Comparison of ENCODE assay signal across 26 cellular contexts in genomic region chr4:145497199-145498149, GRCh38.
"Had no signal": no experiment of that assay in that cellular context is flagged by ENCODE, and none has a peak within 500 bp of the region (broad histone marks: within the 10 kb centered on the region; RNA-seq: fewer than 3 reads in every experiment).

No MANE protein-coding gene starts in this region.

- H3K9me3 ChIP-seq: esophagus muscularis mucosa, sigmoid colon, stomach, thyroid gland, upper lobe of left lung, vagina had no signal

- H3K27me3 Mint-ChIP-seq: activated CD4-positive, alpha-beta T cell treated with anti-CD3 and anti-CD28 coated beads, Interleukin-2, amount 10 ng/mL, durations not matched to agents 7 days and 5 days; progenitor cell of endocrine pancreas had no signal

- H3K4me3 ChIP-seq: esophagus muscularis mucosa, sigmoid colon, stomach, thyroid gland, upper lobe of left lung, vagina had no signal

- H3K4me1 Mint-ChIP-seq: activated CD4-positive, alpha-beta memory T cell treated with anti-CD3 and anti-CD28 coated beads, Interleukin-2, amount 10 ng/mL, durations not matched to agents 7 days and 5 days; stimulated activated memory B cell treated with anti-CD40 and anti-IgM and Interleukin-4, amounts not matched to agents 10 μg/mL and 1 μg/mL and 100 μg/mL, for 72 hours had no signal

- H3K27me3 ChIP-seq: esophagus muscularis mucosa, sigmoid colon, stomach, thyroid gland, upper lobe of left lung, vagina had no signal

- H3K4me3 Mint-ChIP-seq: activated CD4-positive, alpha-beta memory T cell treated with anti-CD3 and anti-CD28 coated beads, Interleukin-2, amount 10 ng/mL, durations not matched to agents 7 days and 5 days; activated CD4-positive, alpha-beta T cell treated with anti-CD3 and anti-CD28 coated beads, Interleukin-2, amount 10 ng/mL, durations not matched to agents 7 days and 5 days; activated T-cell treated with anti-CD3 and anti-CD28 coated beads, Interleukin-2, amount 50 U/mL, for 24 hours; endodermal cell; nephron; stimulated activated memory B cell treated with anti-CD40 and anti-IgM and Interleukin-4, amounts not matched to agents 10 μg/mL and 1 μg/mL and 100 μg/mL, for 72 hours had no signal

- H3K27ac ChIP-seq: esophagus muscularis mucosa, sigmoid colon, stomach, upper lobe of left lung, vagina had no signal

- DNase-seq: activated CD4-positive, alpha-beta memory T cell treated with anti-CD3 and anti-CD28 coated beads, Interleukin-2, amount 10 ng/mL, durations not matched to agents 7 days and 5 days; activated CD4-positive, alpha-beta T cell treated with anti-CD3 and anti-CD28 coated beads, Interleukin-2, amount 10 ng/mL, durations not matched to agents 7 days and 5 days; activated CD4-positive, CD25-positive, alpha-beta regulatory T cell treated with anti-CD3 and anti-CD28 coated beads, Interleukin-2, amount 50 U/mL, for 72 hours; activated CD8-positive, alpha-beta memory T cell treated with anti-CD3 and anti-CD28 coated beads, Interleukin-2, amount 50 U/mL, for 48 hours; activated gamma-delta T cell; activated naive CD4-positive, alpha-beta T cell treated with anti-CD3 and anti-CD28 coated beads, Interleukin-2, amount 50 U/mL, for 16 hours; activated T-cell treated with anti-CD3 and anti-CD28 coated beads, Interleukin-2, amount 50 U/mL, for 24 hours; amniotic stem cell; central memory CD4-positive, alpha-beta T cell; endodermal cell; foreskin melanocyte; left ventricle myocardium superior; mammary epithelial cell; retina; sigmoid colon; small intestine; stimulated activated CD4-positive, alpha-beta T cell treated with anti-CD3 and anti-CD28 coated beads, Interleukin-4, amount 100 ng/mL, for 24 hours; stomach; thyroid gland; upper lobe of left lung had no signal

- H3K9me3 Mint-ChIP-seq: activated CD4-positive, alpha-beta memory T cell treated with anti-CD3 and anti-CD28 coated beads, Interleukin-2, amount 10 ng/mL, durations not matched to agents 7 days and 5 days; activated CD4-positive, alpha-beta T cell treated with anti-CD3 and anti-CD28 coated beads, Interleukin-2, amount 10 ng/mL, durations not matched to agents 7 days and 5 days; activated T-cell treated with anti-CD3 and anti-CD28 coated beads, Interleukin-2, amount 50 U/mL, for 24 hours; endodermal cell; nephron; stimulated activated memory B cell treated with anti-CD40 and anti-IgM and Interleukin-4, amounts not matched to agents 10 μg/mL and 1 μg/mL and 100 μg/mL, for 72 hours had no signal

- H3K36me3 Mint-ChIP-seq: stimulated activated memory B cell treated with anti-CD40 and anti-IgM and Interleukin-4, amounts not matched to agents 10 μg/mL and 1 μg/mL and 100 μg/mL, for 72 hours had no signal

- H3K27ac Mint-ChIP-seq: activated CD4-positive, alpha-beta memory T cell treated with anti-CD3 and anti-CD28 coated beads, Interleukin-2, amount 10 ng/mL, durations not matched to agents 7 days and 5 days; activated CD4-positive, alpha-beta T cell treated with anti-CD3 and anti-CD28 coated beads, Interleukin-2, amount 10 ng/mL, durations not matched to agents 7 days and 5 days; activated T-cell treated with anti-CD3 and anti-CD28 coated beads, Interleukin-2, amount 50 U/mL, for 24 hours; endodermal cell; nephron; progenitor cell of endocrine pancreas; stimulated activated memory B cell treated with anti-CD40 and anti-IgM and Interleukin-4, amounts not matched to agents 10 μg/mL and 1 μg/mL and 100 μg/mL, for 72 hours had no signal

- H3K36me3 ChIP-seq: esophagus muscularis mucosa, sigmoid colon, stomach, thyroid gland, upper lobe of left lung, vagina had no signal

- FAIRE-seq: islet of Langerhans had no signal
